Comparison of ENCODE assay signal across 1 cellular context in the genomic region with DNA sequence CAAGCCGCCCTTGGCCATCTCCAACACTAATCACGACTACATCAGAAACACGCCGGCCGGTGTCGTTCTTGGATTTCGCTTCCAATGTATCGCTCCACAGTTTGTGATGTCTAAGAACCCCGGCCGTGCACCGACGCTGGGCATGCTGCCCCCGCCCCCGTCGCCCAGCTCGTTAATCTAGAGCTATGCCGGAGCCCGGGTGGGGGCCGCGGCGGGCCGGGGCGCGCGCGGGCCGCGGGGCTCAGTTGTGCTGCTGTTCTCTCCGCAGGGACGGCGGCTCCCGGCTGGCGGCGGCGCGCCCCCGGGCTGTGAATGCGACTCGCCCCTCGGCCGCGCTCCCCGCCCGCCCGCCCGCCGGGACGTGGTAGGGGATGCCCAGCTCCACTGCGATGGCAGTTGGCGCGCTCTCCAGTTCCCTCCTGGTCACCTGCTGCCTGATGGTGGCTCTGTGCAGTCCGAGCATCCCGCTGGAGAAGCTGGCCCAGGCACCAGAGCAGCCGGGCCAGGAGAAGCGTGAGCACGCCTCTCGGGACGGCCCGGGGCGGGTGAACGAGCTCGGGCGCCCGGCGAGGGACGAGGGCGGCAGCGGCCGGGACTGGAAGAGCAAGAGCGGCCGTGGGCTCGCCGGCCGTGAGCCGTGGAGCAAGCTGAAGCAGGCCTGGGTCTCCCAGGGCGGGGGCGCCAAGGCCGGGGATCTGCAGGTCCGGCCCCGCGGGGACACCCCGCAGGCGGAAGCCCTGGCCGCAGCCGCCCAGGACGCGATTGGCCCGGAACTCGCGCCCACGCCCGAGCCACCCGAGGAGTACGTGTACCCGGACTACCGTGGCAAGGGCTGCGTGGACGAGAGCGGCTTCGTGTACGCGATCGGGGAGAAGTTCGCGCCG.
TF ChIP-seq lines count a peak whose summit lies in the region.

No MANE protein-coding gene starts in this region.

TF ChIP-seq in GM12878, 131 proteins besides CTCF, POLR2A, EP300 and RAD21:
- TF ChIP-seq, protein P1, sequence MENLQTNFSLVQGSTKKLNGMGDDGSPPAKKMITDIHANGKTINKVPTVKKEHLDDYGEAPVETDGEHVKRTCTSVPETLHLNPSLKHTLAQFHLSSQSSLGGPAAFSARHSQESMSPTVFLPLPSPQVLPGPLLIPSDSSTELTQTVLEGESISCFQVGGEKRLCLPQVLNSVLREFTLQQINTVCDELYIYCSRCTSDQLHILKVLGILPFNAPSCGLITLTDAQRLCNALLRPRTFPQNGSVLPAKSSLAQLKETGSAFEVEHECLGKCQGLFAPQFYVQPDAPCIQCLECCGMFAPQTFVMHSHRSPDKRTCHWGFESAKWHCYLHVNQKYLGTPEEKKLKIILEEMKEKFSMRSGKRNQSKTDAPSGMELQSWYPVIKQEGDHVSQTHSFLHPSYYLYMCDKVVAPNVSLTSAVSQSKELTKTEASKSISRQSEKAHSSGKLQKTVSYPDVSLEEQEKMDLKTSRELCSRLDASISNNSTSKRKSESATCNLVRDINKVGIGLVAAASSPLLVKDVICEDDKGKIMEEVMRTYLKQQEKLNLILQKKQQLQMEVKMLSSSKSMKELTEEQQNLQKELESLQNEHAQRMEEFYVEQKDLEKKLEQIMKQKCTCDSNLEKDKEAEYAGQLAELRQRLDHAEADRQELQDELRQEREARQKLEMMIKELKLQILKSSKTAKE (IDR thresholded peaks at IDR 0.05; ENCODE audit: low read depth, poor library complexity, severe bottlenecking) = no peak
- TF ChIP-seq ZSCAN29 (IDR thresholded peaks at IDR 0.05) (0 out of 2 replicates have a peak, but pooled peaks have one; percentile 28), TCF3 (IDR thresholded peaks at IDR 0.05; ENCODE audit: borderline replicate concordance, insufficient read depth, low read depth, low read length) (no peak), BACH1 (IDR thresholded peaks at IDR 0.05; ENCODE audit: borderline replicate concordance) (peak; percentile 42; the same call in 1 of the 2 replicates), SUZ12 (IDR thresholded peaks at IDR 0.05; ENCODE audit: unreplicated experiment) (peak; percentile 73), TCF12 (IDR thresholded peaks at IDR 0.05; ENCODE audit: low read depth, low read length) (no peak), RUNX3 (IDR thresholded peaks at IDR 0.05; ENCODE audit: low read length) (no peak)
- TF ChIP-seq, protein P2, sequence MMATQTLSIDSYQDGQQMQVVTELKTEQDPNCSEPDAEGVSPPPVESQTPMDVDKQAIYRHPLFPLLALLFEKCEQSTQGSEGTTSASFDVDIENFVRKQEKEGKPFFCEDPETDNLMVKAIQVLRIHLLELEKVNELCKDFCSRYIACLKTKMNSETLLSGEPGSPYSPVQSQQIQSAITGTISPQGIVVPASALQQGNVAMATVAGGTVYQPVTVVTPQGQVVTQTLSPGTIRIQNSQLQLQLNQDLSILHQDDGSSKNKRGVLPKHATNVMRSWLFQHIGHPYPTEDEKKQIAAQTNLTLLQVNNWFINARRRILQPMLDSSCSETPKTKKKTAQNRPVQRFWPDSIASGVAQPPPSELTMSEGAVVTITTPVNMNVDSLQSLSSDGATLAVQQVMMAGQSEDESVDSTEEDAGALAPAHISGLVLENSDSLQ (IDR thresholded peaks at IDR 0.05) = no peak
TF ChIP-seq in GM12878: peak in this region for 3.
